In genomic region chr20:60057123-60057865, GRCh38 we compare ENCODE assay signal across 8 cellular contexts.
DNase-seq lines count a peak whose midpoint lies in the region; ATAC-seq and TF ChIP-seq lines count a peak whose summit lies in the region.

No MANE protein-coding gene starts in this region.

- H3K36me3 Mint-ChIP-seq in chondrocyte (ENCODE audit: low read depth), result no peaks in the 10 kb centered on the region

- no peak overlapping the region for H3K27ac Mint-ChIP-seq in chondrocyte (ENCODE audit: unreplicated experiment)

- DNase-seq in A673 (ENCODE audit: low spot score) (peak; percentile 86), NCI-H460 (ENCODE audit: extremely low read depth, low read depth) (peak; percentile 51), chondrocyte (ENCODE audit: low spot score) (no peak), left lung (peak in 1 of 2 donors; percentile 61)
- DNase-seq in activated CD4-positive, alpha-beta T cell treated with anti-CD3 and anti-CD28 coated beads for 24 hours (ENCODE audit: low read depth in 2 of 2), result peak; percentile 41 to 54
- DNase-seq in stimulated activated CD4-positive, alpha-beta T cell treated with anti-CD3 and anti-CD28 coated beads, TNF-alpha, amount 100 ng/mL, for 24 hours (ENCODE audit: low read depth in 3 of 3), result peak; percentile 34 to 56 (median 42)

- H3K27ac ChIP-seq in A673 (ENCODE audit: low read depth, low read length, poor library complexity, severe bottlenecking) (peak overlapping the region; percentile 97), left lung (peak overlapping the region in 1 of 2 donors; percentile 96)

- H3K4me1 Mint-ChIP-seq in chondrocyte (ENCODE audit: low read depth), result peaks cover 27% of the 10 kb centered on the region

- H3K36me3 ChIP-seq in A673 (ENCODE audit: insufficient read depth, low read length, poor library complexity, severe bottlenecking), result no peaks in the 10 kb centered on the region
- no peaks in the 10 kb centered on the region for H3K36me3 ChIP-seq in left lung

- H3K27me3 ChIP-seq in A673 (replicated peaks; ENCODE audit: insufficient read depth, low read depth, low read length, poor library complexity) (no peaks in the 10 kb centered on the region), left lung (peaks cover 0 to 17% of the 10 kb centered on the region in 2 donors)

- no TSS peak for BruUV-seq in A673 (replicated peaks; lab: Mats Ljungman, UMichigan)

- POLR2A ChIA-PET in A673 (lab: Charles Lee; ENCODE audit: low non-redundant PET), result no interaction called here

- H3K4me1 ChIP-seq in A673 (ENCODE audit: insufficient read depth, low read length, poor library complexity, severe bottlenecking) (peaks cover 33% of the 10 kb centered on the region), left lung (peaks cover 10 to 78% of the 10 kb centered on the region in 2 donors)

- H3K4me3 ChIP-seq in A673 (ENCODE audit: low read depth, low read length, poor library complexity, severe bottlenecking), result no peak overlapping the region
- H3K4me3 ChIP-seq in left lung, result no peak overlapping the region

- CTCF ChIA-PET in A673 (lab: Charles Lee), result interaction anchor here (0.6 to 2.1 kb wide), 7 partner anchors 12 to 1830 kb away, joined by 3 to 11 read pairs (median 4); no protein-coding TSS in a partner anchor

- no peaks in the 10 kb centered on the region for H3K9me3 ChIP-seq in A673 (ENCODE audit: low read depth, low read length, poor library complexity, severe bottlenecking)
- no peaks in the 10 kb centered on the region for H3K9me3 ChIP-seq in left lung

- ATAC-seq in GM18517 (IDR thresholded peaks at IDR 0.05; ENCODE audit: unreplicated experiment), result peak; percentile 78
- ATAC-seq in HG03354 (IDR thresholded peaks at IDR 0.05; ENCODE audit: poor library complexity, severe bottlenecking, unreplicated experiment), result peak; percentile 75
- peak; percentile 80 for ATAC-seq in left lung

- intact Hi-C loops in A673 (cut with micrococcal nuclease; ENCODE audit: unreplicated experiment), result loop anchor here (1.0 to 5.0 kb wide), 5 partner anchors 80 to 1830 kb away; no protein-coding TSS in a partner anchor
- intact Hi-C loops in left lung (cut with DNase I), result no loop called here

- peak; percentile 94 for TF ChIP-seq CTCF in A673 (conservative IDR thresholded peaks at IDR 0.05; ENCODE audit: low read depth, low read length)
- peak; percentile 95 for TF ChIP-seq CTCF in chondrocyte (IDR thresholded peaks at IDR 0.05)
- peak; percentile 87 for TF ChIP-seq CTCF in left lung (IDR thresholded peaks at IDR 0.05)

- H3K27me3 Mint-ChIP-seq in chondrocyte (ENCODE audit: low read depth), result peaks cover 2% of the 10 kb centered on the region

- no peak overlapping the region for H3K4me3 Mint-ChIP-seq in chondrocyte (ENCODE audit: unreplicated experiment)

- no peaks in the 10 kb centered on the region for H3K9me3 Mint-ChIP-seq in chondrocyte (ENCODE audit: low read depth)
